23 cellular contexts compared by ENCODE assay signal in genomic region chr20:46168438-46168837, GRCh38. TPM values are rescaled to one million over a fixed set of nuclear protein-coding genes. Genes with fewer than 3 reads are reported as not detected.
"Had no signal": no experiment of that assay in that cellular context is flagged by ENCODE, and none has a peak within 500 bp of the region (broad histone marks: within the 10 kb centered on the region; RNA-seq: fewer than 3 reads in every experiment).

No MANE protein-coding gene starts in this region.

- H3K4me2 ChIP-seq: SK-N-SH had no signal

- DNase-seq: KBM-7; MV-4-11; NCI-H1048; NCI-H1105; NCI-H1417; NCI-H1436 treated with DMSO at 0.1 percent for 48 hours; NCI-H1694; NCI-H187 treated with DMSO at 0.1 percent for 48 hours; NCI-H2029 treated with DMSO at 0.1 percent for 48 hours; NCI-H2171 treated with DMSO at 0.1 percent for 48 hours; NCI-H345; NCI-H446 treated with DMSO at 0.1 percent for 48 hours; NCI-H524; NCI-H526 treated with DMSO at 0.1 percent for 48 hours; NCI-H748 treated with DMSO at 0.1 percent for 48 hours; NK-92 treated with Interleukin-12 subunit alpha and Interleukin-12 subunit beta, amount 100 ng/mL, for 24 hours; PC-3; SHP77; SK-N-SH had no signal

- ATAC-seq: Panc1, PC-3 had no signal

- H3K9ac ChIP-seq: SK-N-SH had no signal

- H3K9me3 ChIP-seq: SK-N-SH had no signal

- H3K27ac ChIP-seq: RWPE1 had no signal

RNA-seq across cellular contexts. Expression of gene CD40, which starts 50.3 kb away (rescaled TPM):
- total RNA-seq: HT-29, SK-MEL-5 had no signal
- polyA plus RNA-seq: SK-N-SH had no signal
